3 cellular contexts compared by ENCODE assay signal in genomic region chr1:889774-890173, GRCh38. TPM values are rescaled to one million over a fixed set of nuclear protein-coding genes. Genes with fewer than 3 reads are reported as not detected.
"Had no signal": no experiment of that assay in that cellular context is flagged by ENCODE, and none has a peak within 500 bp of the region (broad histone marks: within the 10 kb centered on the region; RNA-seq: fewer than 3 reads in every experiment).

No MANE protein-coding gene starts in this region.

RNA-seq across cellular contexts. Expression of gene SAMD11, which starts 33.9 kb away (rescaled TPM):
- total RNA-seq: naive thymus-derived CD8-positive, alpha-beta T cell; natural killer cell; natural killer cell treated with Interleukin-12 subunit alpha and Interleukin-12 subunit beta and Interleukin-15 and Interleukin-18, amount 100 ng/mL, for 72 hours had no signal
